Comparison of ENCODE assay signal across 1 cellular context in the genomic region with DNA sequence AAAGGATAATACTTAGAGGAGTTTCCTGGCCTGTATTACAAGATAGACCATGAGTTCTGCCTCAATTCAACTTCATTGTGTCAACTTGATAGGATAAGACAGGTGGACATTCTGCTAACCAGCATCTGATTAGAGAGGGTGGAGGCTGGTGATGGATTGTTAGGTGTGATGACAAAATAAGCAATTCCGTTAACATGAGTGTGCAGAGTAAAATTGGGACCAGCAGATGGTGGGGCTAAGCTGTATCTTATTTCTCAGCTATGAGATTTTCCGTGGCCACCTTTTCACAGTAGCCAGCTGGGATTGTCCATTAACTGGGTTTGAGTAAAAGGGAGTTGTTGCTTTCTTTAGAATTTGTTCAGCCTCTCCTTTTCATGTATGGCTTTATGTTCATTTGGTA.
TF ChIP-seq lines count a peak whose summit lies in the region.

No MANE protein-coding gene starts in this region.

TF ChIP-seq in K562, 482 proteins besides CTCF, POLR2A, EP300 and RAD21 (continued from another document):
- TF ChIP-seq, protein P1, sequence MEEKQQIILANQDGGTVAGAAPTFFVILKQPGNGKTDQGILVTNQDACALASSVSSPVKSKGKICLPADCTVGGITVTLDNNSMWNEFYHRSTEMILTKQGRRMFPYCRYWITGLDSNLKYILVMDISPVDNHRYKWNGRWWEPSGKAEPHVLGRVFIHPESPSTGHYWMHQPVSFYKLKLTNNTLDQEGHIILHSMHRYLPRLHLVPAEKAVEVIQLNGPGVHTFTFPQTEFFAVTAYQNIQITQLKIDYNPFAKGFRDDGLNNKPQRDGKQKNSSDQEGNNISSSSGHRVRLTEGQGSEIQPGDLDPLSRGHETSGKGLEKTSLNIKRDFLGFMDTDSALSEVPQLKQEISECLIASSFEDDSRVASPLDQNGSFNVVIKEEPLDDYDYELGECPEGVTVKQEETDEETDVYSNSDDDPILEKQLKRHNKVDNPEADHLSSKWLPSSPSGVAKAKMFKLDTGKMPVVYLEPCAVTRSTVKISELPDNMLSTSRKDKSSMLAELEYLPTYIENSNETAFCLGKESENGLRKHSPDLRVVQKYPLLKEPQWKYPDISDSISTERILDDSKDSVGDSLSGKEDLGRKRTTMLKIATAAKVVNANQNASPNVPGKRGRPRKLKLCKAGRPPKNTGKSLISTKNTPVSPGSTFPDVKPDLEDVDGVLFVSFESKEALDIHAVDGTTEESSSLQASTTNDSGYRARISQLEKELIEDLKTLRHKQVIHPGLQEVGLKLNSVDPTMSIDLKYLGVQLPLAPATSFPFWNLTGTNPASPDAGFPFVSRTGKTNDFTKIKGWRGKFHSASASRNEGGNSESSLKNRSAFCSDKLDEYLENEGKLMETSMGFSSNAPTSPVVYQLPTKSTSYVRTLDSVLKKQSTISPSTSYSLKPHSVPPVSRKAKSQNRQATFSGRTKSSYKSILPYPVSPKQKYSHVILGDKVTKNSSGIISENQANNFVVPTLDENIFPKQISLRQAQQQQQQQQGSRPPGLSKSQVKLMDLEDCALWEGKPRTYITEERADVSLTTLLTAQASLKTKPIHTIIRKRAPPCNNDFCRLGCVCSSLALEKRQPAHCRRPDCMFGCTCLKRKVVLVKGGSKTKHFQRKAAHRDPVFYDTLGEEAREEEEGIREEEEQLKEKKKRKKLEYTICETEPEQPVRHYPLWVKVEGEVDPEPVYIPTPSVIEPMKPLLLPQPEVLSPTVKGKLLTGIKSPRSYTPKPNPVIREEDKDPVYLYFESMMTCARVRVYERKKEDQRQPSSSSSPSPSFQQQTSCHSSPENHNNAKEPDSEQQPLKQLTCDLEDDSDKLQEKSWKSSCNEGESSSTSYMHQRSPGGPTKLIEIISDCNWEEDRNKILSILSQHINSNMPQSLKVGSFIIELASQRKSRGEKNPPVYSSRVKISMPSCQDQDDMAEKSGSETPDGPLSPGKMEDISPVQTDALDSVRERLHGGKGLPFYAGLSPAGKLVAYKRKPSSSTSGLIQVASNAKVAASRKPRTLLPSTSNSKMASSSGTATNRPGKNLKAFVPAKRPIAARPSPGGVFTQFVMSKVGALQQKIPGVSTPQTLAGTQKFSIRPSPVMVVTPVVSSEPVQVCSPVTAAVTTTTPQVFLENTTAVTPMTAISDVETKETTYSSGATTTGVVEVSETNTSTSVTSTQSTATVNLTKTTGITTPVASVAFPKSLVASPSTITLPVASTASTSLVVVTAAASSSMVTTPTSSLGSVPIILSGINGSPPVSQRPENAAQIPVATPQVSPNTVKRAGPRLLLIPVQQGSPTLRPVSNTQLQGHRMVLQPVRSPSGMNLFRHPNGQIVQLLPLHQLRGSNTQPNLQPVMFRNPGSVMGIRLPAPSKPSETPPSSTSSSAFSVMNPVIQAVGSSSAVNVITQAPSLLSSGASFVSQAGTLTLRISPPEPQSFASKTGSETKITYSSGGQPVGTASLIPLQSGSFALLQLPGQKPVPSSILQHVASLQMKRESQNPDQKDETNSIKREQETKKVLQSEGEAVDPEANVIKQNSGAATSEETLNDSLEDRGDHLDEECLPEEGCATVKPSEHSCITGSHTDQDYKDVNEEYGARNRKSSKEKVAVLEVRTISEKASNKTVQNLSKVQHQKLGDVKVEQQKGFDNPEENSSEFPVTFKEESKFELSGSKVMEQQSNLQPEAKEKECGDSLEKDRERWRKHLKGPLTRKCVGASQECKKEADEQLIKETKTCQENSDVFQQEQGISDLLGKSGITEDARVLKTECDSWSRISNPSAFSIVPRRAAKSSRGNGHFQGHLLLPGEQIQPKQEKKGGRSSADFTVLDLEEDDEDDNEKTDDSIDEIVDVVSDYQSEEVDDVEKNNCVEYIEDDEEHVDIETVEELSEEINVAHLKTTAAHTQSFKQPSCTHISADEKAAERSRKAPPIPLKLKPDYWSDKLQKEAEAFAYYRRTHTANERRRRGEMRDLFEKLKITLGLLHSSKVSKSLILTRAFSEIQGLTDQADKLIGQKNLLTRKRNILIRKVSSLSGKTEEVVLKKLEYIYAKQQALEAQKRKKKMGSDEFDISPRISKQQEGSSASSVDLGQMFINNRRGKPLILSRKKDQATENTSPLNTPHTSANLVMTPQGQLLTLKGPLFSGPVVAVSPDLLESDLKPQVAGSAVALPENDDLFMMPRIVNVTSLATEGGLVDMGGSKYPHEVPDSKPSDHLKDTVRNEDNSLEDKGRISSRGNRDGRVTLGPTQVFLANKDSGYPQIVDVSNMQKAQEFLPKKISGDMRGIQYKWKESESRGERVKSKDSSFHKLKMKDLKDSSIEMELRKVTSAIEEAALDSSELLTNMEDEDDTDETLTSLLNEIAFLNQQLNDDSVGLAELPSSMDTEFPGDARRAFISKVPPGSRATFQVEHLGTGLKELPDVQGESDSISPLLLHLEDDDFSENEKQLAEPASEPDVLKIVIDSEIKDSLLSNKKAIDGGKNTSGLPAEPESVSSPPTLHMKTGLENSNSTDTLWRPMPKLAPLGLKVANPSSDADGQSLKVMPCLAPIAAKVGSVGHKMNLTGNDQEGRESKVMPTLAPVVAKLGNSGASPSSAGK (IDR thresholded peaks at IDR 0.05), result no peak
TF ChIP-seq in K562: peak in this region for 2.
